Comparison of ENCODE assay signal across 21 cellular contexts in genomic region chr2:209517436-209517835, GRCh38.
DNase-seq lines count a peak whose midpoint lies in the region; FAIRE-seq and TF ChIP-seq lines count a peak whose summit lies in the region.
"Had no signal": no experiment of that assay in that cellular context is flagged by ENCODE, and none has a peak within 500 bp of the region (broad histone marks: within the 10 kb centered on the region; RNA-seq: fewer than 3 reads in every experiment).

No MANE protein-coding gene starts in this region.

- DNase-seq in D721Med (ENCODE audit: insufficient read length, low spot score) (no peak), NCI-H69 (lab: John Stamatoyannopoulos, UW) (peak; percentile 30), T-helper 9 cell (no peak), amygdala (lab: John Stamatoyannopoulos, UW) (no peak), cerebellar cortex (ENCODE audit: low spot score) (no peak)
- DNase-seq: Caco-2; CD4-positive, CD25-positive, alpha-beta regulatory T cell; CD8-positive, alpha-beta T cell; DMS 273 treated with DMSO at 0.1 percent for 48 hours; DMS79; EL; GDM1; GM23248; H7; HCEC 1CT had no signal

- H3K4me1 Mint-ChIP-seq in brain: peaks cover 94% of the 10 kb centered on the region

- H3K27me3 Mint-ChIP-seq in brain: no peaks in the 10 kb centered on the region
- H3K27me3 Mint-ChIP-seq: B cell had no signal

- peak overlapping the region in 4 of 5 experiments; percentile 62 to 91 (median 73) for H3K27ac Mint-ChIP-seq in brain
- H3K27ac Mint-ChIP-seq: B cell; CD4-positive, CD25-positive, alpha-beta regulatory T cell; CD8-positive, alpha-beta T cell had no signal

- peaks cover 27% of the 10 kb centered on the region for H3K36me3 Mint-ChIP-seq in brain
- H3K36me3 Mint-ChIP-seq: CD4-positive, CD25-positive, alpha-beta regulatory T cell; CD8-positive, alpha-beta T cell had no signal

- H3K4me3 Mint-ChIP-seq in brain: peak overlapping the region in 1 of 5 experiments; percentile 58
- H3K4me3 Mint-ChIP-seq: B cell; CD4-positive, CD25-positive, alpha-beta regulatory T cell; CD8-positive, alpha-beta T cell had no signal

- TF ChIP-seq CTCF in D721Med (IDR thresholded peaks at IDR 0.05; ENCODE audit: insufficient read depth, missing control alignments) (no peak), brain (conservative IDR thresholded peaks at IDR 0.05) (no peak)

- peaks cover 0 to 3% (median 0%) of the 10 kb centered on the region in 5 experiments for H3K9me3 Mint-ChIP-seq in brain
- H3K9me3 Mint-ChIP-seq: CD8-positive, alpha-beta T cell had no signal

- FAIRE-seq in D721Med (lab: Jason Lieb, UNC): peak; percentile 91
- FAIRE-seq: A204.1, GM12878, GM19239, H1 had no signal
